Comparison of ENCODE assay signal across 21 cellular contexts in genomic region chr3:53778154-53778553, GRCh38.
DNase-seq lines count a peak whose midpoint lies in the region; ATAC-seq, FAIRE-seq and TF ChIP-seq lines count a peak whose summit lies in the region.
"Had no signal": no experiment of that assay in that cellular context is flagged by ENCODE, and none has a peak within 500 bp of the region (broad histone marks: within the 10 kb centered on the region; RNA-seq: fewer than 3 reads in every experiment).

No MANE protein-coding gene starts in this region.

- WGBS in HepG2 (ENCODE audit: low lambda C conversion rate): 67% methylated on average over 3 of the region's 3 CpGs
- WGBS in right lobe of liver (ENCODE audit: insufficient coverage, low coverage, low lambda C conversion rate, missing lambda C conversion rate): 81% methylated on average over 3 of the region's 3 CpGs
- WGBS in K562 (ENCODE audit: insufficient coverage, low coverage, missing lambda C conversion rate): 0% methylated on average over 3 of the region's 3 CpGs
- 92 to 100% methylated on average over 2 to 3 of the region's 3 CpGs for WGBS in endodermal cell (ENCODE audit: insufficient coverage in 1 of 2, insufficient read length in 1 of 2), 2 experiments

- in situ Hi-C loops in HepG2 (cut with HindIII; ENCODE audit: extremely low pct_ligation_motif_present, low pct_unique_long_range_greater_than_20kb) (no loop called here), K562 (cut with MboI) (no loop called here), ACHN (cut with HindIII; ENCODE audit: low pct_ligation_motif_present, low pct_unique_long_range_greater_than_20kb, low sequenced_read_pairs) (no loop called here)

- CTCF ChIA-PET in HepG2 (lab: Yijun Ruan, JAX; ENCODE audit: low intra/inter-chr PET ratio, low total read pairs): no interaction called here
- CTCF ChIA-PET in K562 (lab: Yijun Ruan, JAX; ENCODE audit: low intra/inter-chr PET ratio): no interaction called here

- no peak for TF ChIP-seq RAD21 in HepG2 (CRISPR knock-in tag; IDR thresholded peaks at IDR 0.05)
- TF ChIP-seq RAD21 in K562 (CRISPR knock-in tag; conservative IDR thresholded peaks at IDR 0.05 in 1 of 2, IDR thresholded peaks at IDR 0.05 in 1 of 2): no peak

- no peak for TF ChIP-seq CTCF in HepG2 (CRISPR knock-in tag; IDR thresholded peaks at IDR 0.05)
- TF ChIP-seq CTCF in right lobe of liver (IDR thresholded peaks at IDR 0.05): no peak
- TF ChIP-seq CTCF in K562 (IDR thresholded peaks at IDR 0.05 in 2 of 3, conservative IDR thresholded peaks at IDR 0.05 in 1 of 3; ENCODE audit: insufficient read depth in 2 of 3, low read depth in 1 of 3, low read length in 3 of 3): no peak
- no peak for TF ChIP-seq CTCF in endodermal cell (conservative IDR thresholded peaks at IDR 0.05)

- H3K27me3 Mint-ChIP-seq in stimulated activated naive B cell treated with anti-CD40 and anti-IgM and Interleukin-4, amounts not matched to agents 10 μg/mL and 1 μg/mL and 100 μg/mL, for 72 hours: peaks cover 6 to 7% of the 10 kb centered on the region in 2 donors
- H3K27me3 Mint-ChIP-seq in endodermal cell (ENCODE audit: insufficient read depth): no peaks in the 10 kb centered on the region

- POLR2A ChIA-PET in HepG2 (lab: Yijun Ruan, JAX) (no interaction called here), K562 (lab: Yijun Ruan, JAX) (no interaction called here)

- H3K27ac Mint-ChIP-seq in stimulated activated naive B cell treated with anti-CD40 and anti-IgM and Interleukin-4, amounts not matched to agents 10 μg/mL and 1 μg/mL and 100 μg/mL, for 72 hours: peak overlapping the region; percentile 15
- H3K27ac Mint-ChIP-seq in endodermal cell: no peak overlapping the region
- H3K27ac Mint-ChIP-seq: CD4-positive, alpha-beta memory T cell; GM23338; HFFc6 had no signal

- FAIRE-seq in HepG2 (lab: Jason Lieb, UNC) (no peak), K562 (lab: Jason Lieb, UNC) (no peak)
- FAIRE-seq: A204.1, GM12891, GM18507, H54 had no signal

- no peak overlapping the region for H3K4me3 Mint-ChIP-seq in stimulated activated naive B cell treated with anti-CD40 and anti-IgM and Interleukin-4, amounts not matched to agents 10 μg/mL and 1 μg/mL and 100 μg/mL, for 72 hours
- no peak overlapping the region for H3K4me3 Mint-ChIP-seq in endodermal cell
- H3K4me3 Mint-ChIP-seq: CD4-positive, alpha-beta memory T cell; GM23338; HFFc6 had no signal

- H2AFZ ChIP-seq in HepG2 (ENCODE audit: low read length) (no peak overlapping the region), K562 (ENCODE audit: low read depth, low read length) (no peak overlapping the region)
- H2AFZ ChIP-seq: GM23338 had no signal

- no peak for ATAC-seq in HepG2
- no peak for ATAC-seq in right lobe of liver
- no peak for ATAC-seq in K562
- ATAC-seq in stimulated activated naive B cell treated with anti-CD40 and anti-IgM and Interleukin-4, amounts not matched to agents 10 μg/mL and 1 μg/mL and 100 μg/mL, for 72 hours (replicated peaks): no peak
- ATAC-seq: GM23338 had no signal

- BruUV-seq in HepG2 (replicated peaks; lab: Mats Ljungman, UMichigan) (no TSS peak), K562 (replicated peaks; lab: Mats Ljungman, UMichigan) (no TSS peak)

- H3K27ac ChIP-seq in HepG2 (ENCODE audit: extremely low read length, insufficient read depth, low read length): no peak overlapping the region
- no peak overlapping the region for H3K27ac ChIP-seq in right lobe of liver
- no peak overlapping the region for H3K27ac ChIP-seq in K562 (ENCODE audit: extremely low read depth, low read depth, low read length)
- H3K27ac ChIP-seq in endodermal cell (ENCODE audit: low read depth, low read length): no peak overlapping the region
- H3K27ac ChIP-seq: 22Rv1 had no signal

- H3K4me3 ChIP-seq in HepG2 (replicated peaks in 1 of 3; ENCODE audit: insufficient read depth in 1 of 3, low read depth in 2 of 3, low read length in 3 of 3): no peak overlapping the region
- no peak overlapping the region for H3K4me3 ChIP-seq in right lobe of liver
- no peak overlapping the region for H3K4me3 ChIP-seq in K562
- no peak overlapping the region for H3K4me3 ChIP-seq in endodermal cell (ENCODE audit: low read length)
- H3K4me3 ChIP-seq: GM23338, HAP-1 had no signal

- DNase-seq in HepG2 (ENCODE audit: low spot score) (no peak), right lobe of liver (no peak), K562 (ENCODE audit: extremely low read depth in 1 of 4, low spot score in 3 of 4) (no peak), endodermal cell (no peak), ACHN (no peak)
- no peak for DNase-seq in stimulated activated naive B cell treated with anti-CD40 and anti-IgM and Interleukin-4, amounts not matched to agents 10 μg/mL and 1 μg/mL and 100 μg/mL, for 72 hours
- DNase-seq: C1 segment of cervical spinal cord; Calu3; CD4-positive, alpha-beta memory T cell; COR-L47; DMS53; DMS79 treated with DMSO at 0.1 percent for 48 hours; GF-D8; HFFc6 had no signal

- TF ChIP-seq POLR2A in HepG2 (IDR thresholded peaks at IDR 0.05; ENCODE audit: insufficient read depth in 1 of 2, low read depth in 2 of 2, low read length in 2 of 2) (no peak), right lobe of liver (IDR thresholded peaks at IDR 0.05) (no peak), K562 (conservative IDR thresholded peaks at IDR 0.05) (no peak)

- no peak overlapping the region for H3K4me2 ChIP-seq in HepG2 (ENCODE audit: low read depth, low read length)
- H3K4me2 ChIP-seq in K562 (ENCODE audit: insufficient read depth, low read length): no peak overlapping the region
- H3K4me2 ChIP-seq: GM23338 had no signal

- H3K9me3 ChIP-seq in HepG2 (ENCODE audit: low read length): no peaks in the 10 kb centered on the region
- no peaks in the 10 kb centered on the region for H3K9me3 ChIP-seq in right lobe of liver
- no peaks in the 10 kb centered on the region for H3K9me3 ChIP-seq in K562 (replicated peaks; ENCODE audit: control insufficient read depth, insufficient read depth, low read depth, low read length)
- H3K9me3 ChIP-seq in endodermal cell (ENCODE audit: control insufficient read depth, low read length): no peaks in the 10 kb centered on the region
- H3K9me3 ChIP-seq: HAP-1 had no signal

- H3K36me3 ChIP-seq in HepG2 (replicated peaks in 1 of 2; ENCODE audit: control insufficient read depth in 1 of 2, insufficient read depth in 2 of 2, low read length in 2 of 2) (no peaks in the 10 kb centered on the region), right lobe of liver (no peaks in the 10 kb centered on the region), K562 (ENCODE audit: control insufficient read depth, insufficient read depth, low read length) (no peaks in the 10 kb centered on the region), endodermal cell (ENCODE audit: control insufficient read depth, insufficient read depth, low read length) (no peaks in the 10 kb centered on the region)
- H3K36me3 ChIP-seq: HAP-1 had no signal

- H3K9me1 ChIP-seq in K562 (ENCODE audit: control insufficient read depth, insufficient read depth, low read length): peaks cover 2% of the 10 kb centered on the region

- H3K36me3 Mint-ChIP-seq in stimulated activated naive B cell treated with anti-CD40 and anti-IgM and Interleukin-4, amounts not matched to agents 10 μg/mL and 1 μg/mL and 100 μg/mL, for 72 hours: peaks cover 12 to 35% of the 10 kb centered on the region in 2 donors
- H3K36me3 Mint-ChIP-seq in endodermal cell (ENCODE audit: low read depth): no peaks in the 10 kb centered on the region
- H3K36me3 Mint-ChIP-seq: CD4-positive, alpha-beta memory T cell had no signal

- intact Hi-C loops in HepG2 (cut with micrococcal nuclease; ENCODE audit: unreplicated experiment) (no loop called here), right lobe of liver (cut with DNase I) (no loop called here), K562 (cut with micrococcal nuclease) (no loop called here)

- H4K20me1 ChIP-seq in HepG2 (ENCODE audit: insufficient read depth, low read length): no peaks in the 10 kb centered on the region
- H4K20me1 ChIP-seq in K562 (replicated peaks; ENCODE audit: control insufficient read depth, insufficient read depth, low read length): no peaks in the 10 kb centered on the region

- H3K27me3 ChIP-seq in HepG2 (ENCODE audit: control insufficient read depth in 1 of 2, insufficient read depth in 2 of 2, low read length in 2 of 2) (peaks cover 0 to 1% of the 10 kb centered on the region in 2 experiments; a peak in 1 of 5 replicates), right lobe of liver (no peaks in the 10 kb centered on the region), K562 (ENCODE audit: control insufficient read depth in 2 of 2, insufficient read depth in 2 of 2, low read length in 2 of 2) (peaks cover 0 to 24% of the 10 kb centered on the region in 2 experiments; a peak in 2 of 5 replicates), endodermal cell (ENCODE audit: control insufficient read depth, insufficient read depth, low read length, poor library complexity, severe bottlenecking) (no peaks in the 10 kb centered on the region)

- H3K79me2 ChIP-seq in HepG2 (ENCODE audit: insufficient read depth, low read length) (no peaks in the 10 kb centered on the region), K562 (ENCODE audit: control insufficient read depth, insufficient read depth, low read length) (no peaks in the 10 kb centered on the region)

- H3K9me3 Mint-ChIP-seq in stimulated activated naive B cell treated with anti-CD40 and anti-IgM and Interleukin-4, amounts not matched to agents 10 μg/mL and 1 μg/mL and 100 μg/mL, for 72 hours: peaks cover 0 to 5% of the 10 kb centered on the region in 2 donors
- H3K9me3 Mint-ChIP-seq in endodermal cell: no peaks in the 10 kb centered on the region
- H3K9me3 Mint-ChIP-seq: CD4-positive, alpha-beta memory T cell; GM23338; HFFc6 had no signal

- peaks cover 27 to 34% of the 10 kb centered on the region in 2 donors for H3K4me1 Mint-ChIP-seq in stimulated activated naive B cell treated with anti-CD40 and anti-IgM and Interleukin-4, amounts not matched to agents 10 μg/mL and 1 μg/mL and 100 μg/mL, for 72 hours
- H3K4me1 Mint-ChIP-seq in endodermal cell: peaks cover 17% of the 10 kb centered on the region
- H3K4me1 Mint-ChIP-seq: CD4-positive, alpha-beta memory T cell had no signal

- TF ChIP-seq EP300 in HepG2 (IDR thresholded peaks at IDR 0.05; ENCODE audit: low read depth in 2 of 2, low read length in 2 of 2) (no peak), HepG2 (CRISPR knock-in tag; IDR thresholded peaks at IDR 0.05; ENCODE audit: borderline replicate concordance) (no peak), K562 (IDR thresholded peaks at IDR 0.05; ENCODE audit: low read length) (no peak)

- no peak overlapping the region for H3K9ac ChIP-seq in HepG2 (ENCODE audit: insufficient read depth, low read depth, low read length)
- no peak overlapping the region for H3K9ac ChIP-seq in K562 (ENCODE audit: insufficient read depth in 1 of 2, low read depth in 2 of 2, low read length in 2 of 2)
- H3K9ac ChIP-seq in endodermal cell (ENCODE audit: extremely low read depth, low read length, poor library complexity, severe bottlenecking): no peak overlapping the region

- H3K4me1 ChIP-seq in HepG2 (ENCODE audit: insufficient read depth, low read length) (no peaks in the 10 kb centered on the region), right lobe of liver (peaks cover 0 to 30% (median 15%) of the 10 kb centered on the region in 4 donors), K562 (replicated peaks in 1 of 2; ENCODE audit: control insufficient read depth in 2 of 2, insufficient read depth in 2 of 2, low read length in 2 of 2) (no peaks in the 10 kb centered on the region), endodermal cell (ENCODE audit: control insufficient read depth, insufficient read depth, low read length) (peaks cover 2% of the 10 kb centered on the region)
- H3K4me1 ChIP-seq: HAP-1 had no signal

Comparison
In these comparisons a context has a peak if more than half of its experiments do, and no peak if none do; other contexts are left out.
1. Of the 241 proteins assayed by ChIP-seq in both HepG2 and K562: peak only in HepG2: none; only in K562: MAFG; in both: MAFF and MAFK; in neither: 238.